ENCODE assay signal across 1 cellular context in the genomic region with DNA sequence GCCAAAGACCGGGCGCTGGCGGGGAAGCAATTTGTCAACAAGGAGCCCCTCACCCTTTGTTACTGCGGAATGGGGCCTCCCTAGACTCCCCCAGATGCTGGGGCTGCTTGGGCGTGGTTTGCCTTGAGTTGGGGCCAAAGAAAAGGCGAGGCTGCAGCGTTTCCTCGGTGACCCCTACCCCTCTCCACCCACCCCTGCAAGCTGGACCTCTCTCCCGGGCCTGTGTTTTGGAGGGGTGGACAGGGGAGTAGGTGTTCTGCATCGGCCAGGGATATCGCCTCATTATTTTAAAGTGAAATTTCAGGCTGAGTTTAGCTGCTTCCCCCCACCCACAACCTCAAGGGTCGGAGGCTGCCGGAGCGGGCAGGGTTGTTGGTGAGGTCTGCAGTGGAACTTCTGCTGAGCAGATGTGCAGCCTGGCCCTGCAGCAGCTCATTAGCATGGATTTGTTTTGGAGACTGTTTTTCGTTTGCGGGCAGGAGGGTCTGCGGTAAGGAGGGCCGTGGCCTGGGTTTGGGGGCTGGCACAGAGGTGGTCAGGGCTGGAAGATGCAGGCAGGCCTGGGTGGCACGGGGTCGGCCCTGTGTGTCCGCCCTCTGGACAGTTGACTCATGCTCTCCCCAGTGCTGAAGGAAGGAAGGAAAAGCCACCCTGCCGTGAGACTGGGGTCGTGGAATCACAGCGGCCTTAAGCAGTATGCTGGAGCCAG.
TF ChIP-seq lines count a peak whose summit lies in the region.

No MANE protein-coding gene starts in this region.

TF ChIP-seq in H1, 55 proteins besides CTCF, POLR2A, EP300 and RAD21:
- TF ChIP-seq ZNF274 (IDR thresholded peaks at IDR 0.05; ENCODE audit: borderline replicate concordance, extremely low read depth, low read length) (no peak), RFX5 (IDR thresholded peaks at IDR 0.05; ENCODE audit: borderline replicate concordance, low read depth, low read length) (no peak), TEAD4 (IDR thresholded peaks at IDR 0.05; ENCODE audit: low read depth, low read length) (no peak), SUZ12 (IDR thresholded peaks at IDR 0.05; ENCODE audit: low read length) (no peak), PHF8 (conservative IDR thresholded peaks at IDR 0.05; ENCODE audit: low read depth, low read length) (no peak), ASH2L (IDR thresholded peaks at IDR 0.05; ENCODE audit: low read length) (no peak), RXRA (IDR thresholded peaks at IDR 0.05; ENCODE audit: insufficient read depth, low read depth, low read length) (no peak), KDM4A (IDR thresholded peaks at IDR 0.05; ENCODE audit: low read depth, low read length, severe bottlenecking) (no peak), SP2 (IDR thresholded peaks at IDR 0.05; ENCODE audit: low read length) (no peak), CHD2 (IDR thresholded peaks at IDR 0.05; ENCODE audit: low read length) (no peak), SRF (IDR thresholded peaks at IDR 0.05; ENCODE audit: low read depth, low read length) (no peak), MAFK (IDR thresholded peaks at IDR 0.05; ENCODE audit: low read depth, low read length) (no peak), KDM1A (IDR thresholded peaks at IDR 0.05; ENCODE audit: borderline replicate concordance, low read length) (no peak)
- TF ChIP-seq, protein P1, sequence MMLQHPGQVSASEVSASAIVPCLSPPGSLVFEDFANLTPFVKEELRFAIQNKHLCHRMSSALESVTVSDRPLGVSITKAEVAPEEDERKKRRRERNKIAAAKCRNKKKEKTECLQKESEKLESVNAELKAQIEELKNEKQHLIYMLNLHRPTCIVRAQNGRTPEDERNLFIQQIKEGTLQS (IDR thresholded peaks at IDR 0.05; ENCODE audit: insufficient read depth, low read depth, low read length) = no peak
